Comparison of ENCODE assay signal across 8 cellular contexts in the genomic region with DNA sequence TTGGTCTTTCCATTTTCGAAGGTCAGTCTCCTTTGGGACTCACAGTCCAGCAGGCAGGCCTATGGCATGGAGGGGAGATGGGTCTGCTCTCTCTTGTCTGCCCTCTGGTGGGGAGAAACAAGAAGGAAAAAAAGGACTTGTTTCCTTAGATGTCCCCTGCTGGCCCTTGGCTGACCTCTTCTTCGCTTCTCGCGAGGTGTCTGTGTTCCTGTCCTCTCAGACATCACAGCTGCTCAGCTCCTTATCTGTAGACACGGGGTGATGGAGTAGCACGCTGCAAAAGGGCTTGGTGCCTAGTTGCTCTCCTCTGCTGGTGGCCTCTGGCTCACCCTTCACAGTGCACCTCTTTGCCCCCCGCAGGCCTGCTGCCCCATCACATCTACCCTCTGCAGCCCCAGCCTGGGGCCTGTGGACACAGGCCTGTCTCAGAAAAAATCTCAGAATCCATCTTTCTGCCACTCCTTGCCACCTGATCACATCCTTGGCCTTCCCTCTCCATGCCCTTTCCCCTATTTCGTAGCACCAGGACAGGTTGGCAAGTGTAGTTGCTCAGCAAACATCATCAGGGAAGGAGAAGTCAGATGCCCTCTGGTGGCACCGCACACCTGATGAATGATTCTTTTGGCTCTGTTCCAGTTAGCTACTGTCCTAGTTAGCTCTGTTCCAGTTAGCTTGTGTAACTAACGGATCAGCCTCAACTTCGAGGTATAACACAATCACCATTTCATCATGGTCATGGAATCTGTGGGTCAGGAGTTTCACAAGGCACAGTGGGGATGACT. TPM values are rescaled to one million over a fixed set of nuclear protein-coding genes. Genes with fewer than 3 reads are reported as not detected.
DNase-seq lines count a peak whose midpoint lies in the region; ATAC-seq and FAIRE-seq lines count a peak whose summit lies in the region.

No MANE protein-coding gene starts in this region.

- intact Hi-C loops in left cardiac atrium (cut with DNase I) (loop anchor here (1.0 to 10.0 kb wide), 2 partner anchors 122 to 131 kb away; no protein-coding TSS in a partner anchor), posterior vena cava (cut with DNase I) (loop anchor here in 1 of 2 donors (5.0 kb wide), 1 partner anchor 118 kb away; no protein-coding TSS in a partner anchor)

- peak; percentile 42 for FAIRE-seq in RCC 7860 (lab: Jason Lieb, UNC)

- peak; percentile 91 for DNase-seq in DMS53 treated with DMSO at 0.1 percent for 48 hours (lab: John Stamatoyannopoulos, UW; ENCODE audit: unreplicated experiment)
- peak; percentile 48 for DNase-seq in KG1 (lab: John Stamatoyannopoulos, UW)
- peak; percentile 75 for DNase-seq in RCC 7860 (ENCODE audit: low spot score)
- DNase-seq in anterior cingulate cortex (lab: John Stamatoyannopoulos, UW): peak in 36 of 58 donors; percentile 2 to 81 (median 24)
- peak; percentile 86 for DNase-seq in left cardiac atrium
- DNase-seq in posterior vena cava (ENCODE audit: low spot score): peak; percentile 89

- ATAC-seq in left cardiac atrium (peak; percentile 89 to 97), HG02981 (IDR thresholded peaks at IDR 0.05; ENCODE audit: unreplicated experiment) (no peak), GM18502 (IDR thresholded peaks at IDR 0.05; ENCODE audit: poor library complexity, unreplicated experiment) (no peak)

RNA-seq across cellular contexts. Expression of a gene that starts 18.7 kb away (rescaled TPM):
- total RNA-seq in left cardiac atrium (100 to 1,000 TPM; 121 to 142 TPM), posterior vena cava (10 to 100 TPM; 82.4 to 83.9 TPM)

RNA-seq across cellular contexts. Expression of a gene that starts 25.6 kb away (rescaled TPM):
- total RNA-seq in left cardiac atrium: 1 to 10 TPM; 1.8 to 2.6 TPM
- total RNA-seq in posterior vena cava: 1 to 10 TPM; 4.0 to 4.7 TPM

Comparison
In these comparisons a context has a peak if more than half of its experiments do, and no peak if none do; other contexts are left out.
1. DNase-seq: peak in every context shown above with its lines; median percentile 91 in DMS53 treated with DMSO at 0.1 percent for 48 hours; 89 in posterior vena cava; 86 in left cardiac atrium; 75 in RCC 7860; 48 in KG1; 24 in anterior cingulate cortex.
2. ATAC-seq: peak in left cardiac atrium (2 of 2); none in HG02981 (single experiment) and GM18502 (single experiment).